ENCODE assay signal across 1 cellular context in the genomic region with DNA sequence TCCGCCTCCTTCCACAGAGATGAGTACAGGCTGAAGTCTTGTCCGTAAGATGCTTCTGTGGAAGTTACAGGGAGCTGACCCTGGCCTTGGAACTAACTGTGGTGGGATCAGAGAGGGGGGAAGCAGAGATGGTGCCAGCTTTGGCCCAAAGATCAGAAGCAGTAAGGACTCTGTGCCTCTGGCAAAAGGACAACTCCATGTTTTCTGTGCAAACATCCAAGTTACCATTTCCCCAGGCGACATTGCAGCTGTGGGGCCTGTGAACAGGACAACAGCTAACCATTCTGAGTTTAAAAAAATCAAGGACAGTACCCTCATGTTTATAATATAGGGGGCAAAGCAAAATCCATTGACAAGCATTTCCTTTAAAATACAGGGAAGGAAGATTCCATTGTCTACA.
A peak's percentile ranks its signal among the peaks of the same experiment; 100 is the strongest.
TF ChIP-seq lines count a peak whose summit lies in the region.

No MANE protein-coding gene starts in this region.

TF ChIP-seq in HepG2, 621 proteins besides CTCF, POLR2A, EP300 and RAD21 (continued from another document and continues in another):
- TF ChIP-seq, protein P1, sequence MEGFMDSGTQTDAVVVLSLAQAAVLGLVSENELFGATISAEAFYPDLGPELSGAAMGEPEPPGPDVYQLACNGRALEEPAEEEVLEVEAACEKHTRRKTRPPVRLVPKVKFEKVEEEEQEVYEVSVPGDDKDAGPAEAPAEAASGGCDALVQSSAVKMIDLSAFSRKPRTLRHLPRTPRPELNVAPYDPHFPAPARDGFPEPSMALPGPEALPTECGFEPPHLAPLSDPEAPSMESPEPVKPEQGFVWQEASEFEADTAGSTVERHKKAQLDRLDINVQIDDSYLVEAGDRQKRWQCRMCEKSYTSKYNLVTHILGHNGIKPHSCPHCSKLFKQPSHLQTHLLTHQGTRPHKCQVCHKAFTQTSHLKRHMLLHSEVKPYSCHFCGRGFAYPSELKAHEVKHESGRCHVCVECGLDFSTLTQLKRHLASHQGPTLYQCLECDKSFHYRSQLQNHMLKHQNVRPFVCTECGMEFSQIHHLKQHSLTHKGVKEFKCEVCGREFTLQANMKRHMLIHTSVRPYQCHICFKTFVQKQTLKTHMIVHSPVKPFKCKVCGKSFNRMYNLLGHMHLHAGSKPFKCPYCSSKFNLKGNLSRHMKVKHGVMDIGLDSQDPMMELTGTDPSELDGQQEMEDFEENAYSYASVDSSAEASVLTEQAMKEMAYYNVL (CRISPR knock-in tag; IDR thresholded peaks at IDR 0.05; ENCODE audit: borderline replicate concordance): peak; percentile 40; the same call in 1 of the 2 replicates
- TF ChIP-seq SIX1 (CRISPR knock-in tag; IDR thresholded peaks at IDR 0.05; ENCODE audit: borderline replicate concordance) (no peak), PRPF4 (IDR thresholded peaks at IDR 0.05; ENCODE audit: low read depth, low read length, poor library complexity, severe bottlenecking) (no peak), MED1 (CRISPR knock-in tag; IDR thresholded peaks at IDR 0.05) (peak; percentile 60), TEAD2 (CRISPR knock-in tag; IDR thresholded peaks at IDR 0.05) (no peak), IKZF1 (IDR thresholded peaks at IDR 0.05) (no peak), ZNF101 (CRISPR knock-in tag; IDR thresholded peaks at IDR 0.05; ENCODE audit: borderline replicate concordance, low read depth) (no peak), CEBPB (IDR thresholded peaks at IDR 0.05; ENCODE audit: borderline replicate concordance, low read depth, low read length) (peak; percentile 61; the same call in 1 of the 2 replicates), DNMT3B (CRISPR knock-in tag; conservative IDR thresholded peaks at IDR 0.05) (no peak), GATAD2A (CRISPR knock-in tag; IDR thresholded peaks at IDR 0.05) (peak; percentile 81), MTF2 (CRISPR knock-in tag; IDR thresholded peaks at IDR 0.05; ENCODE audit: borderline replicate concordance) (no peak), SOX6 (IDR thresholded peaks at IDR 0.05) (no peak), SOX6 (CRISPR knock-in tag; IDR thresholded peaks at IDR 0.05) (peak; percentile 77), FOXJ3 (CRISPR knock-in tag; IDR thresholded peaks at IDR 0.05; ENCODE audit: borderline replicate concordance) (peak; percentile 67; the same call in 1 of the 2 replicates), ZC3H4 (CRISPR knock-in tag; IDR thresholded peaks at IDR 0.05; ENCODE audit: borderline replicate concordance) (no peak), HHEX (CRISPR knock-in tag; IDR thresholded peaks at IDR 0.05) (no peak), CEBPG (CRISPR knock-in tag; IDR thresholded peaks at IDR 0.05) (peak; percentile 72), KAT2B (IDR thresholded peaks at IDR 0.05; ENCODE audit: borderline replicate concordance, low read depth, low read length) (no peak), ZNF317 (CRISPR knock-in tag; IDR thresholded peaks at IDR 0.05) (no peak), ZFY (CRISPR knock-in tag; IDR thresholded peaks at IDR 0.05) (0 out of 2 replicates have a peak, but pooled peaks have one; percentile 14), IKZF4 (CRISPR knock-in tag; IDR thresholded peaks at IDR 0.05; ENCODE audit: borderline replicate concordance, low read depth, not compliant biosample characterization) (no peak), ZSCAN31 (CRISPR knock-in tag; IDR thresholded peaks at IDR 0.05; ENCODE audit: low read depth) (no peak), IRX3 (CRISPR knock-in tag; IDR thresholded peaks at IDR 0.05; ENCODE audit: borderline replicate concordance, low read depth) (no peak), FOXA1 (IDR thresholded peaks at IDR 0.05) (no peak), FOXA1 (CRISPR knock-in tag; IDR thresholded peaks at IDR 0.05) (peak; percentile 65), THYN1 (CRISPR knock-in tag; IDR thresholded peaks at IDR 0.05; ENCODE audit: borderline replicate concordance, low read depth) (no peak), TCF7 (IDR thresholded peaks at IDR 0.05; ENCODE audit: low read depth) (peak; percentile 41; the same call in 1 of the 2 replicates), ZNF292 (CRISPR knock-in tag; IDR thresholded peaks at IDR 0.05; ENCODE audit: borderline replicate concordance, low read depth) (peak; percentile 74; the same call in 1 of the 2 replicates)
- TF ChIP-seq, protein P2, sequence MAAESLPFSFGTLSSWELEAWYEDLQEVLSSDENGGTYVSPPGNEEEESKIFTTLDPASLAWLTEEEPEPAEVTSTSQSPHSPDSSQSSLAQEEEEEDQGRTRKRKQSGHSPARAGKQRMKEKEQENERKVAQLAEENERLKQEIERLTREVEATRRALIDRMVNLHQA (CRISPR knock-in tag; IDR thresholded peaks at IDR 0.05): no peak
- TF ChIP-seq, protein P3, sequence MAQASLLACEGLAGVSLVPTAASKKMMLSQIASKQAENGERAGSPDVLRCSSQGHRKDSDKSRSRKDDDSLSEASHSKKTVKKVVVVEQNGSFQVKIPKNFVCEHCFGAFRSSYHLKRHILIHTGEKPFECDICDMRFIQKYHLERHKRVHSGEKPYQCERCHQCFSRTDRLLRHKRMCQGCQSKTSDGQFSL (CRISPR knock-in tag; IDR thresholded peaks at IDR 0.05): no peak
- TF ChIP-seq, protein P4, sequence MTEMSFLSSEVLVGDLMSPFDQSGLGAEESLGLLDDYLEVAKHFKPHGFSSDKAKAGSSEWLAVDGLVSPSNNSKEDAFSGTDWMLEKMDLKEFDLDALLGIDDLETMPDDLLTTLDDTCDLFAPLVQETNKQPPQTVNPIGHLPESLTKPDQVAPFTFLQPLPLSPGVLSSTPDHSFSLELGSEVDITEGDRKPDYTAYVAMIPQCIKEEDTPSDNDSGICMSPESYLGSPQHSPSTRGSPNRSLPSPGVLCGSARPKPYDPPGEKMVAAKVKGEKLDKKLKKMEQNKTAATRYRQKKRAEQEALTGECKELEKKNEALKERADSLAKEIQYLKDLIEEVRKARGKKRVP (CRISPR knock-in tag; IDR thresholded peaks at IDR 0.05): no peak
- TF ChIP-seq, protein P5, sequence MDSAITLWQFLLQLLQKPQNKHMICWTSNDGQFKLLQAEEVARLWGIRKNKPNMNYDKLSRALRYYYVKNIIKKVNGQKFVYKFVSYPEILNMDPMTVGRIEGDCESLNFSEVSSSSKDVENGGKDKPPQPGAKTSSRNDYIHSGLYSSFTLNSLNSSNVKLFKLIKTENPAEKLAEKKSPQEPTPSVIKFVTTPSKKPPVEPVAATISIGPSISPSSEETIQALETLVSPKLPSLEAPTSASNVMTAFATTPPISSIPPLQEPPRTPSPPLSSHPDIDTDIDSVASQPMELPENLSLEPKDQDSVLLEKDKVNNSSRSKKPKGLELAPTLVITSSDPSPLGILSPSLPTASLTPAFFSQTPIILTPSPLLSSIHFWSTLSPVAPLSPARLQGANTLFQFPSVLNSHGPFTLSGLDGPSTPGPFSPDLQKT (CRISPR knock-in tag; IDR thresholded peaks at IDR 0.05; ENCODE audit: borderline replicate concordance): no peak
- TF ChIP-seq, protein P6, sequence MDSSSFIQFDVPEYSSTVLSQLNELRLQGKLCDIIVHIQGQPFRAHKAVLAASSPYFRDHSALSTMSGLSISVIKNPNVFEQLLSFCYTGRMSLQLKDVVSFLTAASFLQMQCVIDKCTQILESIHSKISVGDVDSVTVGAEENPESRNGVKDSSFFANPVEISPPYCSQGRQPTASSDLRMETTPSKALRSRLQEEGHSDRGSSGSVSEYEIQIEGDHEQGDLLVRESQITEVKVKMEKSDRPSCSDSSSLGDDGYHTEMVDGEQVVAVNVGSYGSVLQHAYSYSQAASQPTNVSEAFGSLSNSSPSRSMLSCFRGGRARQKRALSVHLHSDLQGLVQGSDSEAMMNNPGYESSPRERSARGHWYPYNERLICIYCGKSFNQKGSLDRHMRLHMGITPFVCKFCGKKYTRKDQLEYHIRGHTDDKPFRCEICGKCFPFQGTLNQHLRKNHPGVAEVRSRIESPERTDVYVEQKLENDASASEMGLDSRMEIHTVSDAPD (CRISPR knock-in tag; IDR thresholded peaks at IDR 0.05): no peak
- TF ChIP-seq, protein P7, sequence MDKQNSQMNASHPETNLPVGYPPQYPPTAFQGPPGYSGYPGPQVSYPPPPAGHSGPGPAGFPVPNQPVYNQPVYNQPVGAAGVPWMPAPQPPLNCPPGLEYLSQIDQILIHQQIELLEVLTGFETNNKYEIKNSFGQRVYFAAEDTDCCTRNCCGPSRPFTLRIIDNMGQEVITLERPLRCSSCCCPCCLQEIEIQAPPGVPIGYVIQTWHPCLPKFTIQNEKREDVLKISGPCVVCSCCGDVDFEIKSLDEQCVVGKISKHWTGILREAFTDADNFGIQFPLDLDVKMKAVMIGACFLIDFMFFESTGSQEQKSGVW (CRISPR knock-in tag; IDR thresholded peaks at IDR 0.05; ENCODE audit: borderline replicate concordance): no peak
- TF ChIP-seq, protein P8, sequence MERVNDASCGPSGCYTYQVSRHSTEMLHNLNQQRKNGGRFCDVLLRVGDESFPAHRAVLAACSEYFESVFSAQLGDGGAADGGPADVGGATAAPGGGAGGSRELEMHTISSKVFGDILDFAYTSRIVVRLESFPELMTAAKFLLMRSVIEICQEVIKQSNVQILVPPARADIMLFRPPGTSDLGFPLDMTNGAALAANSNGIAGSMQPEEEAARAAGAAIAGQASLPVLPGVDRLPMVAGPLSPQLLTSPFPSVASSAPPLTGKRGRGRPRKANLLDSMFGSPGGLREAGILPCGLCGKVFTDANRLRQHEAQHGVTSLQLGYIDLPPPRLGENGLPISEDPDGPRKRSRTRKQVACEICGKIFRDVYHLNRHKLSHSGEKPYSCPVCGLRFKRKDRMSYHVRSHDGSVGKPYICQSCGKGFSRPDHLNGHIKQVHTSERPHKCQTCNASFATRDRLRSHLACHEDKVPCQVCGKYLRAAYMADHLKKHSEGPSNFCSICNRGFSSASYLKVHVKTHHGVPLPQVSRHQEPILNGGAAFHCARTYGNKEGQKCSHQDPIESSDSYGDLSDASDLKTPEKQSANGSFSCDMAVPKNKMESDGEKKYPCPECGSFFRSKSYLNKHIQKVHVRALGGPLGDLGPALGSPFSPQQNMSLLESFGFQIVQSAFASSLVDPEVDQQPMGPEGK (CRISPR knock-in tag; IDR thresholded peaks at IDR 0.05): peak; percentile 54
- TF ChIP-seq, protein P9, sequence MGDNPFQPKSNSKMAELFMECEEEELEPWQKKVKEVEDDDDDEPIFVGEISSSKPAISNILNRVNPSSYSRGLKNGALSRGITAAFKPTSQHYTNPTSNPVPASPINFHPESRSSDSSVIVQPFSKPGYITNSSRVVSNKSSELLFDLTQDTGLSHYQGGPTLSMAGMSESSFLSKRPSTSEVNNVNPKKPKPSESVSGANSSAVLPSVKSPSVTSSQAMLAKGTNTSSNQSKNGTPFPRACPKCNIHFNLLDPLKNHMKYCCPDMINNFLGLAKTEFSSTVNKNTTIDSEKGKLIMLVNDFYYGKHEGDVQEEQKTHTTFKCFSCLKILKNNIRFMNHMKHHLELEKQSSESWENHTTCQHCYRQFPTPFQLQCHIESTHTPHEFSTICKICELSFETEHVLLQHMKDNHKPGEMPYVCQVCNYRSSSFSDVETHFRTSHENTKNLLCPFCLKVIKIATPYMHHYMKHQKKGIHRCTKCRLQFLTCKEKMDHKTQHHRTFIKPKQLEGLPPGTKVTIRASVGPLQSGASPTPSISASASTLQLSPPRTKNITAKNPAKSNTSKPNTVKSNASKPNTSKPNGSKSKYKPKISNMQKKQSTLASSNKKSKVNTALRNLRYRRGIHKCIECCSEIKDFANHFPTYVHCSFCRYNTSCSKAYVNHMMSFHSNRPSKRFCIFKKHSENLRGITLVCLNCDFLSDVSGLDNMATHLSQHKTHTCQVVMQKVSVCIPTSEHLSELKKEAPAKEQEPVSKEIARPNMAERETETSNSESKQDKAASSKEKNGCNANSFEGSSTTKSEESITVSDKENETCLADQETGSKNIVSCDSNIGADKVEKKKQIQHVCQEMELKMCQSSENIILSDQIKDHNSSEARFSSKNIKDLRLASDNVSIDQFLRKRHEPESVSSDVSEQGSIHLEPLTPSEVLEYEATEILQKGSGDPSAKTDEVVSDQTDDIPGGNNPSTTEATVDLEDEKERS (CRISPR knock-in tag; IDR thresholded peaks at IDR 0.05): 0 out of 2 replicates have a peak, but pooled peaks have one; percentile 22
- TF ChIP-seq, protein P10, sequence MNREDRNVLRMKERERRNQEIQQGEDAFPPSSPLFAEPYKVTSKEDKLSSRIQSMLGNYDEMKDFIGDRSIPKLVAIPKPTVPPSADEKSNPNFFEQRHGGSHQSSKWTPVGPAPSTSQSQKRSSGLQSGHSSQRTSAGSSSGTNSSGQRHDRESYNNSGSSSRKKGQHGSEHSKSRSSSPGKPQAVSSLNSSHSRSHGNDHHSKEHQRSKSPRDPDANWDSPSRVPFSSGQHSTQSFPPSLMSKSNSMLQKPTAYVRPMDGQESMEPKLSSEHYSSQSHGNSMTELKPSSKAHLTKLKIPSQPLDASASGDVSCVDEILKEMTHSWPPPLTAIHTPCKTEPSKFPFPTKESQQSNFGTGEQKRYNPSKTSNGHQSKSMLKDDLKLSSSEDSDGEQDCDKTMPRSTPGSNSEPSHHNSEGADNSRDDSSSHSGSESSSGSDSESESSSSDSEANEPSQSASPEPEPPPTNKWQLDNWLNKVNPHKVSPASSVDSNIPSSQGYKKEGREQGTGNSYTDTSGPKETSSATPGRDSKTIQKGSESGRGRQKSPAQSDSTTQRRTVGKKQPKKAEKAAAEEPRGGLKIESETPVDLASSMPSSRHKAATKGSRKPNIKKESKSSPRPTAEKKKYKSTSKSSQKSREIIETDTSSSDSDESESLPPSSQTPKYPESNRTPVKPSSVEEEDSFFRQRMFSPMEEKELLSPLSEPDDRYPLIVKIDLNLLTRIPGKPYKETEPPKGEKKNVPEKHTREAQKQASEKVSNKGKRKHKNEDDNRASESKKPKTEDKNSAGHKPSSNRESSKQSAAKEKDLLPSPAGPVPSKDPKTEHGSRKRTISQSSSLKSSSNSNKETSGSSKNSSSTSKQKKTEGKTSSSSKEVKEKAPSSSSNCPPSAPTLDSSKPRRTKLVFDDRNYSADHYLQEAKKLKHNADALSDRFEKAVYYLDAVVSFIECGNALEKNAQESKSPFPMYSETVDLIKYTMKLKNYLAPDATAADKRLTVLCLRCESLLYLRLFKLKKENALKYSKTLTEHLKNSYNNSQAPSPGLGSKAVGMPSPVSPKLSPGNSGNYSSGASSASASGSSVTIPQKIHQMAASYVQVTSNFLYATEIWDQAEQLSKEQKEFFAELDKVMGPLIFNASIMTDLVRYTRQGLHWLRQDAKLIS (CRISPR knock-in tag; IDR thresholded peaks at IDR 0.05): no peak
